23 cellular contexts compared by ENCODE assay signal in genomic region chr7:134887523-134887922, GRCh38.
DNase-seq lines count a peak whose midpoint lies in the region; ATAC-seq, FAIRE-seq and TF ChIP-seq lines count a peak whose summit lies in the region.
"Had no signal": no experiment of that assay in that cellular context is flagged by ENCODE, and none has a peak within 500 bp of the region (broad histone marks: within the 10 kb centered on the region; RNA-seq: fewer than 3 reads in every experiment).

No MANE protein-coding gene starts in this region.

- no peak overlapping the region for H3K4me3 Mint-ChIP-seq in astrocyte (ENCODE audit: unreplicated experiment)
- H3K4me3 Mint-ChIP-seq: activated CD4-positive, alpha-beta memory T cell treated with anti-CD3 and anti-CD28 coated beads, Interleukin-2, amount 10 ng/mL, durations not matched to agents 7 days and 5 days; activated naive CD4-positive, alpha-beta T cell treated with anti-CD3 and anti-CD28 coated beads, Interleukin-2, amount 10 ng/mL, durations not matched to agents 7 days and 5 days; activated T-cell treated with anti-CD3 and anti-CD28 coated beads, Interleukin-2, amount 50 U/mL, for 24 hours; WTC11 had no signal

- H3K4me3 ChIP-seq in cardiac muscle cell, result no peak overlapping the region
- no peak overlapping the region for H3K4me3 ChIP-seq in astrocyte (ENCODE audit: insufficient read depth, low read depth, low read length)
- H3K4me3 ChIP-seq in hepatocyte, result no peak overlapping the region
- H3K4me3 ChIP-seq in thoracic aorta, result no peak overlapping the region

- DNase-seq in cardiac muscle cell (ENCODE audit: low read depth in 1 of 2, low spot score in 1 of 2), result no peak
- no peak for DNase-seq in Right ventricle myocardium inferior (ENCODE audit: missing footprints)
- no peak for DNase-seq in astrocyte (ENCODE audit: low read depth)
- DNase-seq in hepatocyte (ENCODE audit: low spot score), result no peak
- no peak for DNase-seq in thoracic aorta (ENCODE audit: low spot score)
- DNase-seq in middle frontal gyrus (ENCODE audit: extremely low spot score, low spot score), result no peak
- no peak for DNase-seq in stimulated activated CD4-positive, alpha-beta T cell treated with anti-CD3 and anti-CD28 coated beads, Interleukin-12 subunit alpha, Interleukin-12 subunit beta, amount 100 ng/mL, for 4 hours
- DNase-seq in T1000 (lab: John Stamatoyannopoulos, UW), result no peak
- DNase-seq: 8988T; activated CD4-positive, alpha-beta memory T cell treated with anti-CD3 and anti-CD28 coated beads, Interleukin-2, amount 10 ng/mL, durations not matched to agents 7 days and 5 days; activated naive CD4-positive, alpha-beta T cell treated with anti-CD3 and anti-CD28 coated beads, Interleukin-2, amount 10 ng/mL, durations not matched to agents 7 days and 5 days; activated T-cell treated with anti-CD3 and anti-CD28 coated beads, Interleukin-2, amount 50 U/mL, for 24 hours; DMS153; NCI-H187; NCI-H2227 treated with DMSO at 0.1 percent for 48 hours; NCI-H82; retina; stimulated activated naive CD4-positive, alpha-beta T cell treated with Interleukin-2 at 50 U/mL for 16 hours; T-helper 2 cell had no signal

- H3K36me3 Mint-ChIP-seq in astrocyte (ENCODE audit: low read depth, unreplicated experiment), result peaks cover 19% of the 10 kb centered on the region
- H3K36me3 Mint-ChIP-seq: activated naive CD4-positive, alpha-beta T cell treated with anti-CD3 and anti-CD28 coated beads, Interleukin-2, amount 10 ng/mL, durations not matched to agents 7 days and 5 days; WTC11 had no signal

- TF ChIP-seq CTCF in cardiac muscle cell (IDR thresholded peaks at IDR 0.05; ENCODE audit: low read depth, low read length) (no peak), astrocyte (IDR thresholded peaks at IDR 0.05; ENCODE audit: insufficient read depth, low read depth, low read length) (no peak), hepatocyte (IDR thresholded peaks at IDR 0.05; ENCODE audit: poor library complexity) (no peak), thoracic aorta (IDR thresholded peaks at IDR 0.05) (no peak)

- H3K4me2 ChIP-seq in astrocyte (ENCODE audit: low read length), result peak overlapping the region; percentile 75
- H3K4me2 ChIP-seq in hepatocyte, result no peak overlapping the region

- peak overlapping the region; percentile 73 for H3K9ac ChIP-seq in astrocyte (ENCODE audit: low read length)

- H2AFZ ChIP-seq in astrocyte (ENCODE audit: low read depth, low read length), result no peak overlapping the region
- H2AFZ ChIP-seq in hepatocyte, result no peak overlapping the region

- H3K27me3 ChIP-seq in cardiac muscle cell (no peaks in the 10 kb centered on the region), astrocyte (ENCODE audit: insufficient read depth, low read length) (no peaks in the 10 kb centered on the region), hepatocyte (no peaks in the 10 kb centered on the region), thoracic aorta (replicated peaks; ENCODE audit: insufficient read depth) (no peaks in the 10 kb centered on the region)

- intact Hi-C loops in Right ventricle myocardium inferior (cut with DNase I), result loop anchor here (5.0 kb wide), 1 partner anchor 45 kb away; no protein-coding TSS in a partner anchor

- H3K27me3 Mint-ChIP-seq in astrocyte (ENCODE audit: low read depth, unreplicated experiment), result no peaks in the 10 kb centered on the region

- H3K9me3 ChIP-seq in cardiac muscle cell (ENCODE audit: low read depth), result no peaks in the 10 kb centered on the region
- no peaks in the 10 kb centered on the region for H3K9me3 ChIP-seq in astrocyte (ENCODE audit: insufficient read depth, low read depth, low read length)
- no peaks in the 10 kb centered on the region for H3K9me3 ChIP-seq in hepatocyte (ENCODE audit: low read depth)
- no peaks in the 10 kb centered on the region for H3K9me3 ChIP-seq in thoracic aorta
- H3K9me3 ChIP-seq: neutrophil had no signal

- H3K27ac ChIP-seq in cardiac muscle cell (peak overlapping the region; percentile 86), astrocyte (ENCODE audit: low read depth, low read length) (peak overlapping the region; percentile 89), hepatocyte (peak overlapping the region; percentile 82), thoracic aorta (peak overlapping the region; percentile 60 to 62)
- H3K27ac ChIP-seq: C4-2B, neutrophil had no signal

- H3K4me1 Mint-ChIP-seq in astrocyte (ENCODE audit: low read depth, unreplicated experiment), result peaks cover 77% of the 10 kb centered on the region

- H3K4me1 ChIP-seq in cardiac muscle cell (ENCODE audit: low read depth) (peaks cover 20% of the 10 kb centered on the region), astrocyte (ENCODE audit: insufficient read depth, low read length) (peaks cover 64% of the 10 kb centered on the region), hepatocyte (ENCODE audit: insufficient read depth) (peaks cover 37% of the 10 kb centered on the region), thoracic aorta (ENCODE audit: control insufficient read depth in 1 of 2, low read depth in 2 of 2) (peaks cover 42 to 88% of the 10 kb centered on the region in 2 donors)

- H3K36me3 ChIP-seq in cardiac muscle cell (no peaks in the 10 kb centered on the region), astrocyte (ENCODE audit: insufficient read depth, low read length) (peaks cover 34% of the 10 kb centered on the region), hepatocyte (replicated peaks; ENCODE audit: insufficient read depth, low read depth) (no peaks in the 10 kb centered on the region), thoracic aorta (no peaks in the 10 kb centered on the region)
- H3K36me3 ChIP-seq: neutrophil had no signal

- H3K9me2 ChIP-seq in hepatocyte (replicated peaks; ENCODE audit: insufficient read depth), result no peaks in the 10 kb centered on the region

- no peak for FAIRE-seq in astrocyte (lab: Jason Lieb, UNC)
- FAIRE-seq: frontal cortex had no signal

- ATAC-seq in Right ventricle myocardium inferior, result no peak
- ATAC-seq in thoracic aorta (ENCODE audit: insufficient number of reproducible peaks, low FRiP score, low read depth), result no peak
- ATAC-seq: WTC11 had no signal

- no peak overlapping the region for H3K27ac Mint-ChIP-seq in astrocyte (ENCODE audit: unreplicated experiment)
- H3K27ac Mint-ChIP-seq: activated CD4-positive, alpha-beta memory T cell treated with anti-CD3 and anti-CD28 coated beads, Interleukin-2, amount 10 ng/mL, durations not matched to agents 7 days and 5 days; WTC11 had no signal

- H3K79me2 ChIP-seq in astrocyte (ENCODE audit: insufficient read depth, low read length) (peaks cover 86% of the 10 kb centered on the region), hepatocyte (peaks cover 7% of the 10 kb centered on the region)

- H4K20me1 ChIP-seq in astrocyte (ENCODE audit: insufficient read depth, low read length) (peaks cover 76% of the 10 kb centered on the region), hepatocyte (ENCODE audit: insufficient read depth, poor library complexity, severe bottlenecking) (no peaks in the 10 kb centered on the region)

- H3K9me3 Mint-ChIP-seq in astrocyte (ENCODE audit: unreplicated experiment), result no peaks in the 10 kb centered on the region
- H3K9me3 Mint-ChIP-seq: activated CD4-positive, alpha-beta memory T cell treated with anti-CD3 and anti-CD28 coated beads, Interleukin-2, amount 10 ng/mL, durations not matched to agents 7 days and 5 days; activated naive CD4-positive, alpha-beta T cell treated with anti-CD3 and anti-CD28 coated beads, Interleukin-2, amount 10 ng/mL, durations not matched to agents 7 days and 5 days; activated T-cell treated with anti-CD3 and anti-CD28 coated beads, Interleukin-2, amount 50 U/mL, for 24 hours; WTC11 had no signal

- WGBS in hepatocyte (ENCODE audit: low lambda C conversion rate, missing lambda C conversion rate), result 96% methylated on average over 8 of the region's 8 CpGs
